In the genomic region with DNA sequence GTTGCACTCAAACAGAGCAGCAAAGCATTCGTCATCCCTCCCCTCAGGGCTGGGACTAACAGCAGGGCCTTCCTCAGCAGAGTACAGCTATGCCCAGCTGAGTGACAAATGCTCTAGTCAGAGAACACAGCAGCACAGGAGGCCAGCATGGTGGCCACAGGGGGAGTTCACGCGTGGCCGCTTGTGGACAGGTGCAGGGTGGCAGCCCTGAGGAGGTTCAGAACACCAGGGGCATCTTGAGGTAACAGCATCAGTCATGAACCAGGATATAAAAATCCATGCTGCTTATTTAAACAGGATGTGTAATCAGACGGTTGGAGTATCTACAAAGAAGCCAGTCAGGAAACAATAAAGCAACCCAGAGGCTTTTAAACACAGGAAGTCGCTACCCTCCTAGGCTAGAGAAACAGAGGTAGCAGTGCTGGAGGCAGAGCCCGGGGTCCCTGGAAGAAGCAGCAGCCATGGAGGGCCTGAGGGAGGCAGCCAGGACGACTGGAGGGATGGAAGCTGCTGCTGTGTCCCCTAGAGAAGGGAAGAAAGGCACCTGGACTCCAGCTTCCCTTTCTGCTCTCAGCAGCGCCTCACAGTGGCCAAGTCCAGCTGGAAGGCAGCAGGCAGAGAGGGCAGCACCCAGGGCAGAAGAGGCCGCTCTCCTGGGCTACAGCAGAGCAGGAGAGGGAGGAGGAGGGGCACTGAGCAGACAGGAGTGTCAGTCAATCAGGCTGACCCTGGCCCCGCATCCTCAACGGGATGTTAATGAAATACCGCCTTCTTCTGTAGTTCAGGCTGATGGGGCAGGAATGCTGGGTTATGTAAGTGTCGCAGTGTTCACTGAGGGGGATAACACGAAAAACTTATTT, we compare ENCODE assay signal across 1 cellular context.
A peak's percentile ranks its signal among the peaks of the same experiment; 100 is the strongest.
TF ChIP-seq lines count a peak whose summit lies in the region.

No MANE protein-coding gene starts in this region.

TF ChIP-seq in H1, 55 proteins besides CTCF, POLR2A, EP300 and RAD21:
- TF ChIP-seq, protein P1, sequence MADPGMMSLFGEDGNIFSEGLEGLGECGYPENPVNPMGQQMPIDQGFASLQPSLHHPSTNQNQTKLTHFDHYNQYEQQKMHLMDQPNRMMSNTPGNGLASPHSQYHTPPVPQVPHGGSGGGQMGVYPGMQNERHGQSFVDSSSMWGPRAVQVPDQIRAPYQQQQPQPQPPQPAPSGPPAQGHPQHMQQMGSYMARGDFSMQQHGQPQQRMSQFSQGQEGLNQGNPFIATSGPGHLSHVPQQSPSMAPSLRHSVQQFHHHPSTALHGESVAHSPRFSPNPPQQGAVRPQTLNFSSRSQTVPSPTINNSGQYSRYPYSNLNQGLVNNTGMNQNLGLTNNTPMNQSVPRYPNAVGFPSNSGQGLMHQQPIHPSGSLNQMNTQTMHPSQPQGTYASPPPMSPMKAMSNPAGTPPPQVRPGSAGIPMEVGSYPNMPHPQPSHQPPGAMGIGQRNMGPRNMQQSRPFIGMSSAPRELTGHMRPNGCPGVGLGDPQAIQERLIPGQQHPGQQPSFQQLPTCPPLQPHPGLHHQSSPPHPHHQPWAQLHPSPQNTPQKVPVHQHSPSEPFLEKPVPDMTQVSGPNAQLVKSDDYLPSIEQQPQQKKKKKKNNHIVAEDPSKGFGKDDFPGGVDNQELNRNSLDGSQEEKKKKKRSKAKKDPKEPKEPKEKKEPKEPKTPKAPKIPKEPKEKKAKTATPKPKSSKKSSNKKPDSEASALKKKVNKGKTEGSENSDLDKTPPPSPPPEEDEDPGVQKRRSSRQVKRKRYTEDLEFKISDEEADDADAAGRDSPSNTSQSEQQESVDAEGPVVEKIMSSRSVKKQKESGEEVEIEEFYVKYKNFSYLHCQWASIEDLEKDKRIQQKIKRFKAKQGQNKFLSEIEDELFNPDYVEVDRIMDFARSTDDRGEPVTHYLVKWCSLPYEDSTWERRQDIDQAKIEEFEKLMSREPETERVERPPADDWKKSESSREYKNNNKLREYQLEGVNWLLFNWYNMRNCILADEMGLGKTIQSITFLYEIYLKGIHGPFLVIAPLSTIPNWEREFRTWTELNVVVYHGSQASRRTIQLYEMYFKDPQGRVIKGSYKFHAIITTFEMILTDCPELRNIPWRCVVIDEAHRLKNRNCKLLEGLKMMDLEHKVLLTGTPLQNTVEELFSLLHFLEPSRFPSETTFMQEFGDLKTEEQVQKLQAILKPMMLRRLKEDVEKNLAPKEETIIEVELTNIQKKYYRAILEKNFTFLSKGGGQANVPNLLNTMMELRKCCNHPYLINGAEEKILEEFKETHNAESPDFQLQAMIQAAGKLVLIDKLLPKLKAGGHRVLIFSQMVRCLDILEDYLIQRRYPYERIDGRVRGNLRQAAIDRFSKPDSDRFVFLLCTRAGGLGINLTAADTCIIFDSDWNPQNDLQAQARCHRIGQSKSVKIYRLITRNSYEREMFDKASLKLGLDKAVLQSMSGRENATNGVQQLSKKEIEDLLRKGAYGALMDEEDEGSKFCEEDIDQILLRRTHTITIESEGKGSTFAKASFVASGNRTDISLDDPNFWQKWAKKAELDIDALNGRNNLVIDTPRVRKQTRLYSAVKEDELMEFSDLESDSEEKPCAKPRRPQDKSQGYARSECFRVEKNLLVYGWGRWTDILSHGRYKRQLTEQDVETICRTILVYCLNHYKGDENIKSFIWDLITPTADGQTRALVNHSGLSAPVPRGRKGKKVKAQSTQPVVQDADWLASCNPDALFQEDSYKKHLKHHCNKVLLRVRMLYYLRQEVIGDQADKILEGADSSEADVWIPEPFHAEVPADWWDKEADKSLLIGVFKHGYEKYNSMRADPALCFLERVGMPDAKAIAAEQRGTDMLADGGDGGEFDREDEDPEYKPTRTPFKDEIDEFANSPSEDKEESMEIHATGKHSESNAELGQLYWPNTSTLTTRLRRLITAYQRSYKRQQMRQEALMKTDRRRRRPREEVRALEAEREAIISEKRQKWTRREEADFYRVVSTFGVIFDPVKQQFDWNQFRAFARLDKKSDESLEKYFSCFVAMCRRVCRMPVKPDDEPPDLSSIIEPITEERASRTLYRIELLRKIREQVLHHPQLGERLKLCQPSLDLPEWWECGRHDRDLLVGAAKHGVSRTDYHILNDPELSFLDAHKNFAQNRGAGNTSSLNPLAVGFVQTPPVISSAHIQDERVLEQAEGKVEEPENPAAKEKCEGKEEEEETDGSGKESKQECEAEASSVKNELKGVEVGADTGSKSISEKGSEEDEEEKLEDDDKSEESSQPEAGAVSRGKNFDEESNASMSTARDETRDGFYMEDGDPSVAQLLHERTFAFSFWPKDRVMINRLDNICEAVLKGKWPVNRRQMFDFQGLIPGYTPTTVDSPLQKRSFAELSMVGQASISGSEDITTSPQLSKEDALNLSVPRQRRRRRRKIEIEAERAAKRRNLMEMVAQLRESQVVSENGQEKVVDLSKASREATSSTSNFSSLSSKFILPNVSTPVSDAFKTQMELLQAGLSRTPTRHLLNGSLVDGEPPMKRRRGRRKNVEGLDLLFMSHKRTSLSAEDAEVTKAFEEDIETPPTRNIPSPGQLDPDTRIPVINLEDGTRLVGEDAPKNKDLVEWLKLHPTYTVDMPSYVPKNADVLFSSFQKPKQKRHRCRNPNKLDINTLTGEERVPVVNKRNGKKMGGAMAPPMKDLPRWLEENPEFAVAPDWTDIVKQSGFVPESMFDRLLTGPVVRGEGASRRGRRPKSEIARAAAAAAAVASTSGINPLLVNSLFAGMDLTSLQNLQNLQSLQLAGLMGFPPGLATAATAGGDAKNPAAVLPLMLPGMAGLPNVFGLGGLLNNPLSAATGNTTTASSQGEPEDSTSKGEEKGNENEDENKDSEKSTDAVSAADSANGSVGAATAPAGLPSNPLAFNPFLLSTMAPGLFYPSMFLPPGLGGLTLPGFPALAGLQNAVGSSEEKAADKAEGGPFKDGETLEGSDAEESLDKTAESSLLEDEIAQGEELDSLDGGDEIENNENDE (IDR thresholded peaks at IDR 0.05; ENCODE audit: insufficient replicate concordance, low read length), result no peak
- no peak for TF ChIP-seq EZH2 (IDR thresholded peaks at IDR 0.05; ENCODE audit: low read depth, low read length, severe bottlenecking)
- peak; percentile 71; the same call in 1 of the 2 replicates for TF ChIP-seq TCF12 (IDR thresholded peaks at IDR 0.05; ENCODE audit: low read depth, low read length)
- TF ChIP-seq SIN3A (conservative IDR thresholded peaks at IDR 0.05 in 1 of 2, IDR thresholded peaks at IDR 0.05 in 1 of 2; ENCODE audit: low read depth in 1 of 2, low read length in 2 of 2), result no peak
- no peak for TF ChIP-seq HDAC6 (IDR thresholded peaks at IDR 0.05; ENCODE audit: low read depth, low read length)
- no peak for TF ChIP-seq KDM4A (IDR thresholded peaks at IDR 0.05; ENCODE audit: low read depth, low read length, severe bottlenecking)
- no peak for TF ChIP-seq CBX5 (IDR thresholded peaks at IDR 0.05; ENCODE audit: low read depth, low read length)
- no peak for TF ChIP-seq BCL11A (IDR thresholded peaks at IDR 0.05; ENCODE audit: low read depth in 2 of 2, low read length in 2 of 2)
- 0 out of 2 replicates have a peak, but pooled peaks have one; percentile 14 for TF ChIP-seq CEBPB (IDR thresholded peaks at IDR 0.05; ENCODE audit: low read depth, low read length)
- no peak for TF ChIP-seq KDM1A (IDR thresholded peaks at IDR 0.05; ENCODE audit: borderline replicate concordance, low read length)
- TF ChIP-seq SP1 (IDR thresholded peaks at IDR 0.05; ENCODE audit: low read depth, low read length), result no peak
- TF ChIP-seq TEAD4 (IDR thresholded peaks at IDR 0.05; ENCODE audit: low read depth, low read length), result peak; percentile 61
- no peak for TF ChIP-seq CTBP2 (IDR thresholded peaks at IDR 0.05; ENCODE audit: borderline replicate concordance, insufficient read depth, insufficient read length, low read length)
- TF ChIP-seq MAFK (IDR thresholded peaks at IDR 0.05; ENCODE audit: low read depth, low read length), result no peak
- TF ChIP-seq CBX8 (IDR thresholded peaks at IDR 0.05; ENCODE audit: borderline replicate concordance, low read depth, low read length), result no peak
- TF ChIP-seq SP2 (IDR thresholded peaks at IDR 0.05; ENCODE audit: low read length), result no peak
- peak; percentile 31 for TF ChIP-seq NANOG (IDR thresholded peaks at IDR 0.05; ENCODE audit: insufficient read depth, low read depth, low read length, poor library complexity, severe bottlenecking)
- no peak for TF ChIP-seq FOSL1 (IDR thresholded peaks at IDR 0.05; ENCODE audit: insufficient read depth, low read depth, low read length)
- TF ChIP-seq GABPA (IDR thresholded peaks at IDR 0.05; ENCODE audit: borderline replicate concordance, insufficient read depth, low read length), result no peak
- TF ChIP-seq E2F6 (IDR thresholded peaks at IDR 0.05), result no peak
- TF ChIP-seq CHD2 (IDR thresholded peaks at IDR 0.05; ENCODE audit: low read length), result peak; percentile 60; the same call in 1 of the 2 replicates
- TF ChIP-seq CREB1 (IDR thresholded peaks at IDR 0.05), result peak; percentile 33; the same call in 1 of the 2 replicates
- 0 out of 2 replicates have a peak, but pooled peaks have one; percentile 66 for TF ChIP-seq SP4 (IDR thresholded peaks at IDR 0.05; ENCODE audit: low read length)
- 0 out of 2 replicates have a peak, but pooled peaks have one; percentile 45 for TF ChIP-seq MAX (IDR thresholded peaks at IDR 0.05)
- TF ChIP-seq SAP30 (IDR thresholded peaks at IDR 0.05; ENCODE audit: insufficient read depth, insufficient replicate concordance, low read length), result no peak
- TF ChIP-seq BRCA1 (IDR thresholded peaks at IDR 0.05; ENCODE audit: low read depth, low read length), result no peak
- no peak for TF ChIP-seq RFX5 (IDR thresholded peaks at IDR 0.05; ENCODE audit: borderline replicate concordance, low read depth, low read length)
- 0 out of 2 replicates have a peak, but pooled peaks have one; percentile 37 for TF ChIP-seq TAF1 (IDR thresholded peaks at IDR 0.05; ENCODE audit: low read depth, low read length)
- TF ChIP-seq ATF2 (IDR thresholded peaks at IDR 0.05; ENCODE audit: low read length), result no peak
- peak; percentile 57; the same call in 1 of the 2 replicates for TF ChIP-seq YY1 (IDR thresholded peaks at IDR 0.05; ENCODE audit: low read depth, low read length)
